10 cellular contexts compared by ENCODE assay signal in the genomic region with DNA sequence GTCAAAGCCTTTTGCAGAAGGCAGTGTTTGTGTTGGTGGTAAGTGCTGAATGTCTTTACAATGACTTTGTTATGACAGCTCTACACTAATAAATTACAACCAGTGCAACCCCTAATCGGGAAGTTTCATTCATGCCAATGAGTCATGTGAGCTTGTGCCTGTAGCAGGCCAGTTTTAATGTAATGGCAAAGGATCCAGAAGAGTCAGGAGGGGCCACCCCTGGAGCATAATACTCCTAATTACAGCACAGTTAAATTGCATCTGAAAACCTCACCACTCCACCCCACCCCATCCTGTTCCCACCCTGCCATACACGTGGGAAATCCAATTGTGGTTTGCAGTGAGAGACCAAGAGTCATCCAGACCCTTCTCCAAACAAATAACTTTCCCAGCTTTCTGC.
DNase-seq lines count a peak whose midpoint lies in the region; ATAC-seq, FAIRE-seq and TF ChIP-seq lines count a peak whose summit lies in the region.
"Had no signal": no experiment of that assay in that cellular context is flagged by ENCODE, and none has a peak within 500 bp of the region (broad histone marks: within the 10 kb centered on the region; RNA-seq: fewer than 3 reads in every experiment).

No MANE protein-coding gene starts in this region.

- CTCF ChIA-PET in GM10248 (lab: Yijun Ruan, JAX), result interaction anchor here (1.6 kb wide), 1 partner anchor 10 kb away, joined by 6 read pairs; no protein-coding TSS in a partner anchor

- no peak for TF ChIP-seq CTCF in bronchial epithelial cell (IDR thresholded peaks at IDR 0.05; ENCODE audit: insufficient read depth, low read length, severe bottlenecking)
- no peak for TF ChIP-seq CTCF in GM10248 (IDR thresholded peaks at IDR 0.05; ENCODE audit: control extremely low read depth, extremely low read depth, low read depth, missing control alignments)

- H3K36me3 ChIP-seq in bronchial epithelial cell (ENCODE audit: control insufficient read depth, insufficient read depth, low read length), result no peaks in the 10 kb centered on the region

- DNase-seq in GM04503 (ENCODE audit: low read depth), result peak; percentile 76
- peak; percentile 2 for DNase-seq in NCI-H2227 treated with DMSO at 0.1 percent for 48 hours (lab: John Stamatoyannopoulos, UW)
- DNase-seq in bronchial epithelial cell (ENCODE audit: low read depth), result peak; percentile 4
- DNase-seq in renal cortical epithelial cell (ENCODE audit: low read depth), result peak; percentile 97
- DNase-seq in HK-2 (ENCODE audit: unreplicated experiment), result no peak
- DNase-seq in KG1 (lab: John Stamatoyannopoulos, UW), result no peak
- no peak for DNase-seq in GM10248 (ENCODE audit: extremely low spot score)
- DNase-seq: activated naive CD4-positive, alpha-beta T cell treated with anti-CD3 and anti-CD28 coated beads for 36 hours; GOT3 had no signal

- POLR2A ChIA-PET in GM10248 (lab: Yijun Ruan, JAX), result no interaction called here

- H3K27me3 ChIP-seq in bronchial epithelial cell (ENCODE audit: control insufficient read depth, insufficient read depth, low read length), result no peaks in the 10 kb centered on the region

- no peak for ATAC-seq in HG02884 (IDR thresholded peaks at IDR 0.05; ENCODE audit: unreplicated experiment)

- H3K4me3 ChIP-seq in bronchial epithelial cell (ENCODE audit: low read depth, low read length), result no peak overlapping the region

- FAIRE-seq in bronchial epithelial cell (lab: Jason Lieb, UNC), result no peak

Comparison
In these comparisons a context has a peak if more than half of its experiments do, and no peak if none do; other contexts are left out.
1. DNase-seq: peak in GM04503 (single experiment), NCI-H2227 treated with DMSO at 0.1 percent for 48 hours (single experiment), bronchial epithelial cell (single experiment) and renal cortical epithelial cell (single experiment); none in HK-2 (single experiment), KG1 (single experiment) and GM10248 (single experiment).